1 cellular context compared by ENCODE assay signal in the genomic region with DNA sequence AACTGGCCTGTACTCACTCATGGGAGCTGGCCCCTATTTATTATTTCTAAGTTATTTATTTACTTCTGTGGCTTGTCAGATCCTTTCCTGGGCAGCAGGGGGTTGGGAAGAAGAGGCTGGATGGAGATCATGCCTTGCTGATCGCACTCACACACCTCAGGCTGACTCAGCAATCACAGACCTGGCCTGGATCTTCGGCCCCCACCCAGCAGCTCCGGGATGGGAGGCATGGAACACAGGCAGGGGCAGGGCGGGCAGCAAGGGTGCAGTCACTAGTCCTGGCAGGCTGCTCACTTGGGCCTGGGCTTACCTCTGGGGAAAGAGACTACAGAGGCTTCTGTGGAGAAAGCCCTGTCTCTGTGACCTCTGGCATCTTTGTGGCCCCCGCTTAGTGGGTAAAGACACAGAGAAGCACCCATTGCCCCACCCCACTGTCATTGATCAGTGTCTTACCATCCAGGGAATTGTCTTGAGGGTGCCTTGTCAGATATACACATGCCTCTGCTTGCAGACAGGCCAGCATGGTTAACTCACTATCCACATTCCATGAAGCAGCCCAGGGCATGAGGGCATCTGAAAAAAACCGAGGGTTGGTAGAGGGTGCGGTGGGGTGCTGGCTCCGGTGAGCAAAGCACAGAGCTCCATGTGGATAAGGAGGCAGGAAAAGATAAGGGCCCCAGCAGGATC.
TF ChIP-seq lines count a peak whose summit lies in the region.

No MANE protein-coding gene starts in this region.

TF ChIP-seq in SK-N-SH treated with all-trans-retinoic acid at 6 μM for 48 hours, 23 proteins besides CTCF, POLR2A, EP300 and RAD21:
- TF ChIP-seq, protein P1, sequence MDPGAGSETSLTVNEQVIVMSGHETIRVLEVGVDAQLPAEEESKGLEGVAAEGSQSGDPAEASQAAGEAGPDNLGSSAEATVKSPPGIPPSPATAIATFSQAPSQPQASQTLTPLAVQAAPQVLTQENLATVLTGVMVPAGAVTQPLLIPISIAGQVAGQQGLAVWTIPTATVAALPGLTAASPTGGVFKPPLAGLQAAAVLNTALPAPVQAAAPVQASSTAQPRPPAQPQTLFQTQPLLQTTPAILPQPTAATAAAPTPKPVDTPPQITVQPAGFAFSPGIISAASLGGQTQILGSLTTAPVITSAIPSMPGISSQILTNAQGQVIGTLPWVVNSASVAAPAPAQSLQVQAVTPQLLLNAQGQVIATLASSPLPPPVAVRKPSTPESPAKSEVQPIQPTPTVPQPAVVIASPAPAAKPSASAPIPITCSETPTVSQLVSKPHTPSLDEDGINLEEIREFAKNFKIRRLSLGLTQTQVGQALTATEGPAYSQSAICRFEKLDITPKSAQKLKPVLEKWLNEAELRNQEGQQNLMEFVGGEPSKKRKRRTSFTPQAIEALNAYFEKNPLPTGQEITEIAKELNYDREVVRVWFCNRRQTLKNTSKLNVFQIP (CRISPR knock-in tag; IDR thresholded peaks at IDR 0.05; ENCODE audit: borderline replicate concordance, low read depth) = no peak
- TF ChIP-seq ARNTL (CRISPR knock-in tag; IDR thresholded peaks at IDR 0.05; ENCODE audit: borderline replicate concordance, low read depth) (no peak), TCF4 (CRISPR knock-in tag; IDR thresholded peaks at IDR 0.05; ENCODE audit: borderline replicate concordance) (no peak), OSR1 (CRISPR knock-in tag; IDR thresholded peaks at IDR 0.05) (no peak), RARB (CRISPR knock-in tag; IDR thresholded peaks at IDR 0.05) (no peak), ESRRG (CRISPR knock-in tag; IDR thresholded peaks at IDR 0.05) (no peak), ZFP3 (CRISPR knock-in tag; IDR thresholded peaks at IDR 0.05) (no peak), ISL1 (CRISPR knock-in tag; IDR thresholded peaks at IDR 0.05) (no peak), CSDC2 (CRISPR knock-in tag; IDR thresholded peaks at IDR 0.05) (no peak), SNAI2 (CRISPR knock-in tag; IDR thresholded peaks at IDR 0.05) (no peak), ZFP30 (CRISPR knock-in tag; IDR thresholded peaks at IDR 0.05) (no peak), GLIS3 (CRISPR knock-in tag; IDR thresholded peaks at IDR 0.05) (no peak), ZNF8 (CRISPR knock-in tag; IDR thresholded peaks at IDR 0.05) (no peak), ZNF565 (CRISPR knock-in tag; conservative IDR thresholded peaks at IDR 0.05; ENCODE audit: low read depth) (no peak), PPARA (CRISPR knock-in tag; IDR thresholded peaks at IDR 0.05; ENCODE audit: borderline replicate concordance) (no peak)
- TF ChIP-seq, protein P2, sequence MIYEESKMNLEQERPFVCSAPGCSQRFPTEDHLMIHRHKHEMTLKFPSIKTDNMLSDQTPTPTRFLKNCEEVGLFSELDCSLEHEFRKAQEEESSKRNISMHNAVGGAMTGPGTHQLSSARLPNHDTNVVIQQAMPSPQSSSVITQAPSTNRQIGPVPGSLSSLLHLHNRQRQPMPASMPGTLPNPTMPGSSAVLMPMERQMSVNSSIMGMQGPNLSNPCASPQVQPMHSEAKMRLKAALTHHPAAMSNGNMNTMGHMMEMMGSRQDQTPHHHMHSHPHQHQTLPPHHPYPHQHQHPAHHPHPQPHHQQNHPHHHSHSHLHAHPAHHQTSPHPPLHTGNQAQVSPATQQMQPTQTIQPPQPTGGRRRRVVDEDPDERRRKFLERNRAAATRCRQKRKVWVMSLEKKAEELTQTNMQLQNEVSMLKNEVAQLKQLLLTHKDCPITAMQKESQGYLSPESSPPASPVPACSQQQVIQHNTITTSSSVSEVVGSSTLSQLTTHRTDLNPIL (CRISPR knock-in tag; IDR thresholded peaks at IDR 0.05; ENCODE audit: low read depth) = no peak
- TF ChIP-seq, protein P3, sequence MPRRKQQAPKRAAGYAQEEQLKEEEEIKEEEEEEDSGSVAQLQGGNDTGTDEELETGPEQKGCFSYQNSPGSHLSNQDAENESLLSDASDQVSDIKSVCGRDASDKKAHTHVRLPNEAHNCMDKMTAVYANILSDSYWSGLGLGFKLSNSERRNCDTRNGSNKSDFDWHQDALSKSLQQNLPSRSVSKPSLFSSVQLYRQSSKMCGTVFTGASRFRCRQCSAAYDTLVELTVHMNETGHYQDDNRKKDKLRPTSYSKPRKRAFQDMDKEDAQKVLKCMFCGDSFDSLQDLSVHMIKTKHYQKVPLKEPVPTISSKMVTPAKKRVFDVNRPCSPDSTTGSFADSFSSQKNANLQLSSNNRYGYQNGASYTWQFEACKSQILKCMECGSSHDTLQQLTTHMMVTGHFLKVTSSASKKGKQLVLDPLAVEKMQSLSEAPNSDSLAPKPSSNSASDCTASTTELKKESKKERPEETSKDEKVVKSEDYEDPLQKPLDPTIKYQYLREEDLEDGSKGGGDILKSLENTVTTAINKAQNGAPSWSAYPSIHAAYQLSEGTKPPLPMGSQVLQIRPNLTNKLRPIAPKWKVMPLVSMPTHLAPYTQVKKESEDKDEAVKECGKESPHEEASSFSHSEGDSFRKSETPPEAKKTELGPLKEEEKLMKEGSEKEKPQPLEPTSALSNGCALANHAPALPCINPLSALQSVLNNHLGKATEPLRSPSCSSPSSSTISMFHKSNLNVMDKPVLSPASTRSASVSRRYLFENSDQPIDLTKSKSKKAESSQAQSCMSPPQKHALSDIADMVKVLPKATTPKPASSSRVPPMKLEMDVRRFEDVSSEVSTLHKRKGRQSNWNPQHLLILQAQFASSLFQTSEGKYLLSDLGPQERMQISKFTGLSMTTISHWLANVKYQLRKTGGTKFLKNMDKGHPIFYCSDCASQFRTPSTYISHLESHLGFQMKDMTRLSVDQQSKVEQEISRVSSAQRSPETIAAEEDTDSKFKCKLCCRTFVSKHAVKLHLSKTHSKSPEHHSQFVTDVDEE (CRISPR knock-in tag; IDR thresholded peaks at IDR 0.05) = no peak
- TF ChIP-seq, protein P4, sequence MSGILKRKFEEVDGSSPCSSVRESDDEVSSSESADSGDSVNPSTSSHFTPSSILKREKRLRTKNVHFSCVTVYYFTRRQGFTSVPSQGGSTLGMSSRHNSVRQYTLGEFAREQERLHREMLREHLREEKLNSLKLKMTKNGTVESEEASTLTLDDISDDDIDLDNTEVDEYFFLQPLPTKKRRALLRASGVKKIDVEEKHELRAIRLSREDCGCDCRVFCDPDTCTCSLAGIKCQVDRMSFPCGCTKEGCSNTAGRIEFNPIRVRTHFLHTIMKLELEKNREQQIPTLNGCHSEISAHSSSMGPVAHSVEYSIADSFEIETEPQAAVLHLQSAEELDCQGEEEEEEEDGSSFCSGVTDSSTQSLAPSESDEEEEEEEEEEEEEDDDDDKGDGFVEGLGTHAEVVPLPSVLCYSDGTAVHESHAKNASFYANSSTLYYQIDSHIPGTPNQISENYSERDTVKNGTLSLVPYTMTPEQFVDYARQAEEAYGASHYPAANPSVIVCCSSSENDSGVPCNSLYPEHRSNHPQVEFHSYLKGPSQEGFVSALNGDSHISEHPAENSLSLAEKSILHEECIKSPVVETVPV (CRISPR knock-in tag; IDR thresholded peaks at IDR 0.05) = no peak
